21 cellular contexts compared by ENCODE assay signal in genomic region chr17:39071573-39071972, GRCh38.
A peak's percentile ranks its signal among the peaks of the same experiment; 100 is the strongest.
DNase-seq lines count a peak whose midpoint lies in the region; ATAC-seq, FAIRE-seq and TF ChIP-seq lines count a peak whose summit lies in the region.
"Had no signal": no experiment of that assay in that cellular context is flagged by ENCODE, and none has a peak within 500 bp of the region (broad histone marks: within the 10 kb centered on the region; RNA-seq: fewer than 3 reads in every experiment).

No MANE protein-coding gene starts in this region.

- peak; percentile 82 for DNase-seq in D341Med (ENCODE audit: low spot score)
- DNase-seq in HTR-8/SVneo (ENCODE audit: insufficient read length, low spot score), result no peak
- peak; percentile 80 for DNase-seq in NCI-H82 treated with DMSO at 0.1 percent for 48 hours (lab: John Stamatoyannopoulos, UW; ENCODE audit: unreplicated experiment)
- DNase-seq in mesenchymal stem cell, result no peak
- no peak for DNase-seq in activated T-cell treated with anti-CD3 and anti-CD28 coated beads, Interleukin-2, amount 50 U/mL, for 24 hours
- no peak for DNase-seq in KG1 (lab: John Stamatoyannopoulos, UW)
- DNase-seq in vagina (ENCODE audit: extremely low spot score in 2 of 2), result no peak
- DNase-seq: 8988T; CD4-positive, alpha-beta memory T cell; DMS 273 treated with DMSO at 0.1 percent for 48 hours; DMS53; DND-41; EL had no signal

- H3K9ac ChIP-seq in mesenchymal stem cell (ENCODE audit: low read length), result no peak overlapping the region
- H3K9ac ChIP-seq: BLaER1 had no signal

- H3K36me3 ChIP-seq in mesenchymal stem cell (ENCODE audit: control insufficient read depth in 1 of 2, insufficient read depth in 2 of 2, low read depth in 1 of 2, low read length in 2 of 2), result peaks cover 0 to 44% of the 10 kb centered on the region in 2 experiments
- no peaks in the 10 kb centered on the region for H3K36me3 ChIP-seq in vagina
- H3K36me3 ChIP-seq: BLaER1, HAP-1 had no signal

- H2AK5ac ChIP-seq in mesenchymal stem cell (ENCODE audit: low read length, severe bottlenecking), result no peak overlapping the region

- H3K18ac ChIP-seq in mesenchymal stem cell (ENCODE audit: low read depth in 1 of 2, low read length in 2 of 2), result no peak overlapping the region

- H2BK120ac ChIP-seq in mesenchymal stem cell (ENCODE audit: low read depth, low read length), result no peak overlapping the region

- no peaks in the 10 kb centered on the region for H3K79me1 ChIP-seq in mesenchymal stem cell (replicated peaks; ENCODE audit: low read length, poor library complexity, severe bottlenecking)

- H3K27ac ChIP-seq in mesenchymal stem cell (ENCODE audit: low read length, poor library complexity, severe bottlenecking) (no peak overlapping the region), vagina (no peak overlapping the region)
- H3K27ac ChIP-seq: BLaER1 had no signal

- H3K4me1 ChIP-seq in mesenchymal stem cell (ENCODE audit: control insufficient read depth, insufficient read depth, low read depth, low read length) (peaks cover 3% of the 10 kb centered on the region), vagina (peaks cover 5% of the 10 kb centered on the region)
- H3K4me1 ChIP-seq: BLaER1, HAP-1 had no signal

- no peak overlapping the region for H3K4ac ChIP-seq in mesenchymal stem cell (ENCODE audit: low read depth in 1 of 2, low read length in 2 of 2)

- no peak overlapping the region for H3K14ac ChIP-seq in mesenchymal stem cell (ENCODE audit: low read length in 2 of 2)

- TF ChIP-seq CTCF in vagina (IDR thresholded peaks at IDR 0.05), result no peak

- H3K9me3 ChIP-seq in mesenchymal stem cell (ENCODE audit: control insufficient read depth, low read length), result no peaks in the 10 kb centered on the region
- H3K9me3 ChIP-seq in vagina, result no peaks in the 10 kb centered on the region
- H3K9me3 ChIP-seq: BLaER1, HAP-1 had no signal

- H3K27me3 ChIP-seq in mesenchymal stem cell (ENCODE audit: control insufficient read depth in 1 of 2, insufficient read depth in 1 of 2, low read length in 2 of 2) (peaks cover 0 to 39% of the 10 kb centered on the region in 2 experiments), vagina (no peaks in the 10 kb centered on the region)
- H3K27me3 ChIP-seq: BLaER1 had no signal

- intact Hi-C loops in vagina (cut with DNase I), result loop anchor here (5.0 kb wide), 1 partner anchor 81 kb away; the partner anchor contains the start of gene PLXDC1

- H2BK15ac ChIP-seq in mesenchymal stem cell (ENCODE audit: low read depth, poor library complexity, severe bottlenecking), result no peak overlapping the region

- no peak for ATAC-seq in HG03025 (IDR thresholded peaks at IDR 0.05; ENCODE audit: low FRiP score, unreplicated experiment)
- ATAC-seq: GM12878, HepG2 had no signal

- H3K4me2 ChIP-seq in mesenchymal stem cell (ENCODE audit: low read length, poor library complexity, severe bottlenecking), result no peak overlapping the region
- H3K4me2 ChIP-seq: BLaER1 had no signal

- H2AFZ ChIP-seq in mesenchymal stem cell (ENCODE audit: low read depth, low read length), result no peak overlapping the region

- H3K36me3 Mint-ChIP-seq in activated T-cell treated with anti-CD3 and anti-CD28 coated beads, Interleukin-2, amount 50 U/mL, for 24 hours (ENCODE audit: low read depth), result no peaks in the 10 kb centered on the region

- no peak overlapping the region for H3K4me3 Mint-ChIP-seq in activated T-cell treated with anti-CD3 and anti-CD28 coated beads, Interleukin-2, amount 50 U/mL, for 24 hours
- H3K4me3 Mint-ChIP-seq: CD14-positive monocyte; CD4-positive, alpha-beta memory T cell; IgD-negative memory B cell had no signal

- no peak for TF ChIP-seq POLR2A in vagina (IDR thresholded peaks at IDR 0.05)

- H3K9me3 Mint-ChIP-seq in activated T-cell treated with anti-CD3 and anti-CD28 coated beads, Interleukin-2, amount 50 U/mL, for 24 hours, result no peaks in the 10 kb centered on the region
- H3K9me3 Mint-ChIP-seq: CD14-positive monocyte; CD4-positive, alpha-beta memory T cell; IgD-negative memory B cell had no signal

- H3K27ac Mint-ChIP-seq in activated T-cell treated with anti-CD3 and anti-CD28 coated beads, Interleukin-2, amount 50 U/mL, for 24 hours, result no peak overlapping the region
- H3K27ac Mint-ChIP-seq: CD14-positive monocyte; CD4-positive, alpha-beta memory T cell; IgD-negative memory B cell had no signal

- FAIRE-seq in HTR-8/SVneo (lab: Jason Lieb, UNC), result peak; percentile 38
- FAIRE-seq: GM12878, GM19239, HepG2 had no signal

- H3K4me1 Mint-ChIP-seq in activated T-cell treated with anti-CD3 and anti-CD28 coated beads, Interleukin-2, amount 50 U/mL, for 24 hours (ENCODE audit: low read depth), result peaks cover 9% of the 10 kb centered on the region

- H2BK5ac ChIP-seq in mesenchymal stem cell (ENCODE audit: low read depth, low read length, poor library complexity, severe bottlenecking), result no peak overlapping the region

- H4K8ac ChIP-seq in mesenchymal stem cell (ENCODE audit: low read length), result no peak overlapping the region

- no peak overlapping the region for H2BK12ac ChIP-seq in mesenchymal stem cell (ENCODE audit: low read length in 2 of 2)

- WGBS in mesenchymal stem cell, result 85% methylated on average over 4 of the region's 4 CpGs

- peak overlapping the region in 1 of 2 experiments; percentile 46 for H3K23ac ChIP-seq in mesenchymal stem cell (ENCODE audit: low read length in 2 of 2)

- no peaks in the 10 kb centered on the region for H3K27me3 Mint-ChIP-seq in activated T-cell treated with anti-CD3 and anti-CD28 coated beads, Interleukin-2, amount 50 U/mL, for 24 hours

- H4K91ac ChIP-seq in mesenchymal stem cell (ENCODE audit: low read length), result peak overlapping the region; percentile 3

- peak overlapping the region in 1 of 2 experiments; percentile 33 for H3K4me3 ChIP-seq in mesenchymal stem cell (ENCODE audit: insufficient read depth in 1 of 2, low read depth in 1 of 2, low read length in 2 of 2)
- H3K4me3 ChIP-seq in vagina, result no peak overlapping the region
- H3K4me3 ChIP-seq: BLaER1, GM12878, HAP-1 had no signal

Comparison
In these comparisons a context has a peak if more than half of its experiments do, and no peak if none do; other contexts are left out.
1. DNase-seq: peak in D341Med (single experiment) and NCI-H82 treated with DMSO at 0.1 percent for 48 hours (single experiment); none in HTR-8/SVneo (single experiment), mesenchymal stem cell (single experiment), activated T-cell treated with anti-CD3 and anti-CD28 coated beads, Interleukin-2, amount 50 U/mL, for 24 hours (single experiment), KG1 (single experiment) and vagina (0 of 2).